20 cellular contexts compared by ENCODE assay signal in the genomic region with DNA sequence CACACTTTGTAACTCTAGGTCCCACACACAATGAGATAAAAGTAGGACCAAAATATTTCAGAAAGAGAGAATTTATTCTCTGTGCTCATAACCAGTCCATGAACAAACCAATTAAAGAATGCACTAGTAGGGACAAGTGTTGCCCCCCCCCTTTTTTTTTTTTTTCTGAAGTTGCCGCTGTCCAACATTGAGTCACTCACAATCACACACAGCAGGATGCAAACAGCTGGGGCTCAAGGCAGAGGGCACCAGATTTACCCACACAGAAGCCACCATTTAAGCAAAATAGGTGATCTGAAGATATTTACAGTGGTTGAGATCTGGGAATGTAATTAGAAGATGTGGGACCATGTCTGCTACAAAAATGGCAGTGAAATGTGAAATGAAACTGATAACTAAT.
"Had no signal": no experiment of that assay in that cellular context is flagged by ENCODE, and none has a peak within 500 bp of the region (broad histone marks: within the 10 kb centered on the region; RNA-seq: fewer than 3 reads in every experiment).

No MANE protein-coding gene starts in this region.

- H3K4me3 ChIP-seq: K562 had no signal

- H3K27ac ChIP-seq: HL-60, KMS-11, RWPE1 had no signal

- H3K4me2 ChIP-seq: KMS-11 had no signal

- ATAC-seq: K562, Panc1 had no signal

- H3K9ac ChIP-seq: KMS-11 had no signal

- DNase-seq: Kasumi-1, MM.1S, NCI-H1092 treated with DMSO at 0.1 percent for 48 hours, NCI-H1436, NCI-H187, NCI-H2029, NCI-H2081 treated with DMSO at 0.1 percent for 48 hours, NCI-H2171, NCI-H226, NCI-H446, NCI-H510A, NCI-H524 treated with DMSO at 0.1 percent for 48 hours, NCI-H69, NCI-H774, SHP77 had no signal
